ENCODE assay signal across 33 cellular contexts in genomic region chr2:168445960-168446359, GRCh38.
"Had no signal": no experiment of that assay in that cellular context is flagged by ENCODE, and none has a peak within 500 bp of the region (broad histone marks: within the 10 kb centered on the region; RNA-seq: fewer than 3 reads in every experiment).

No MANE protein-coding gene starts in this region.

- FAIRE-seq: astrocyte, bronchial epithelial cell, colon had no signal

- DNase-seq: activated effector memory CD4-positive, alpha-beta T cell treated with anti-CD3 and anti-CD28 coated beads, Interleukin-2, amount 50 U/mL, for 16 hours; activated effector memory CD4-positive, alpha-beta T cell treated with Interleukin-2 at 50 U/mL for 16 hours; activated gamma-delta T cell; activated gamma-delta T cell treated with Interleukin-2 at 50 U/mL for 16 hours; activated naive CD4-positive, alpha-beta T cell; activated naive CD4-positive, alpha-beta T cell treated with anti-CD3 and anti-CD28 coated beads for 36 hours; activated naive CD4-positive, alpha-beta T cell treated with anti-CD3 and anti-CD28 coated beads, Interleukin-2, amount 10 ng/mL, durations not matched to agents 7 days and 5 days; activated naive CD4-positive, alpha-beta T cell treated with anti-CD3 and anti-CD28 coated beads, Interleukin-2, amount 50 U/mL, for 16 hours; activated naive CD4-positive, alpha-beta T cell treated with Interleukin-2 at 50 U/mL for 16 hours; activated naive CD8-positive, alpha-beta T cell treated with anti-CD3 and anti-CD28 coated beads for 36 hours; activated naive CD8-positive, alpha-beta T cell treated with anti-CD3 and anti-CD28 coated beads, Interleukin-2, amount 10 ng/mL, durations not matched to agents 7 days and 5 days; activated naive CD8-positive, alpha-beta T cell treated with anti-CD3 and anti-CD28 coated beads, Interleukin-2, amount 50 U/mL, for 24 hours; activated T-cell treated with anti-CD3 and anti-CD28 coated beads, Interleukin-2, amount 50 U/mL, for 4 hours; activated T-cell treated with anti-CD3 and anti-CD28 coated beads, Interleukin-2, amount 50 U/mL, for 48 hours; activated T-cell treated with anti-CD3 and anti-CD28 coated beads, Interleukin-2, amount 50 U/mL, for 72 hours; adrenal gland; amniotic stem cell; amygdala; anterior cingulate cortex; aorta; body of pancreas; brain microvascular endothelial cell; caudate nucleus; central memory CD4-positive, alpha-beta T cell; cerebellar nuclear complex had no signal

- ATAC-seq: activated naive CD4-positive, alpha-beta T cell treated with anti-CD3 and anti-CD28 coated beads, Interleukin-2, amount 50 U/mL, for 72 hours; activated naive CD8-positive, alpha-beta T cell treated with anti-CD3 and anti-CD28 coated beads, Interleukin-2, amount 50 U/mL, for 24 hours; activated T-cell treated with anti-CD3 and anti-CD28 coated beads, Interleukin-2, amount 50 U/mL, for 4 hours; activated T-cell treated with anti-CD3 and anti-CD28 coated beads, Interleukin-2, amount 50 U/mL, for 72 hours; activated T-helper 17 cell treated with anti-CD3 and anti-CD28 coated beads, Interleukin-2, amount 50 U/mL, for 72 hours; body of pancreas had no signal

- H3K27ac ChIP-seq: adrenal gland, ascending aorta, body of pancreas, brain microvascular endothelial cell, breast epithelium, cardiac muscle cell had no signal

- H3K27me3 ChIP-seq: adrenal gland, ascending aorta, body of pancreas, brain microvascular endothelial cell, breast epithelium, cardiac muscle cell had no signal

- H3K4me1 ChIP-seq: adrenal gland, ascending aorta, body of pancreas, breast epithelium had no signal

- H3K4me3 ChIP-seq: adrenal gland, ascending aorta, body of pancreas, breast epithelium, cardiac muscle cell had no signal

- H3K9me3 ChIP-seq: adrenal gland, ascending aorta, body of pancreas, breast epithelium had no signal

- H3K36me3 ChIP-seq: adrenal gland, ascending aorta, brain microvascular endothelial cell, breast epithelium, cardiac muscle cell had no signal
